In the genomic region with DNA sequence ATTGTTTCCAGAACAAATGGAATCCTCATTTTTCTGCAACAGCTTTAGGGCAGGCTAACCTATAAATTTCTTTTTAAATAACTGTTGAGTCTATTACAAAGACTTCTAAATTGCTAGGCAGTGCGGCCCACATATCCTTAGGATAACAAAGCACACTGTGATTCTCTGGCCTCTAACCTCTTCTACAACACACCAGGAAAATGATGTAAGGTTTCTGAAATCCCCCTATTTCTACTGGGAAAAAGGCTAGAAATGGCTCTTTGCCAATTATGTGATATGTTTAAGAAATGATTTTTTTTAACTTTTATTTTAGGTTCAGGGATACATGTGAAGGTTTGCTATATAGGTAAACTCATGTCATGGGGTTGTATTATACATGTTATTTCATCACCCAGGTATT, we compare ENCODE assay signal across 2 cellular contexts.
TF ChIP-seq lines count a peak whose summit lies in the region.

No MANE protein-coding gene starts in this region.

TF ChIP-seq in K562, 482 proteins besides CTCF, POLR2A, EP300 and RAD21:
- TF ChIP-seq NFIC (IDR thresholded peaks at IDR 0.05) (peak; percentile 52), SMAD1 (IDR thresholded peaks at IDR 0.05; ENCODE audit: low read depth, low read length, partially characterized antibody) (no peak)

TF ChIP-seq in GM23338, 12 proteins besides CTCF, POLR2A, EP300 and RAD21:
- TF ChIP-seq POLR2AphosphoS5 (IDR thresholded peaks at IDR 0.05; ENCODE audit: low read depth) (no peak), STAT1 (IDR thresholded peaks at IDR 0.05; ENCODE audit: unreplicated experiment) (no peak), CREB1 (CRISPR knock-in tag; IDR thresholded peaks at IDR 0.05; ENCODE audit: low read depth) (no peak), JUNB (IDR thresholded peaks at IDR 0.05; ENCODE audit: unreplicated experiment) (no peak), NANOG (IDR thresholded peaks at IDR 0.05; ENCODE audit: borderline replicate concordance) (no peak), EZH2phosphoT487 (IDR thresholded peaks at IDR 0.05; ENCODE audit: unreplicated experiment) (no peak), EZH2 (IDR thresholded peaks at IDR 0.05; ENCODE audit: low read depth, unreplicated experiment) (no peak), ZNF331 (CRISPR knock-in tag; IDR thresholded peaks at IDR 0.05; ENCODE audit: low read depth) (no peak), ZNF114 (CRISPR knock-in tag; IDR thresholded peaks at IDR 0.05) (no peak)
- TF ChIP-seq, protein P1, sequence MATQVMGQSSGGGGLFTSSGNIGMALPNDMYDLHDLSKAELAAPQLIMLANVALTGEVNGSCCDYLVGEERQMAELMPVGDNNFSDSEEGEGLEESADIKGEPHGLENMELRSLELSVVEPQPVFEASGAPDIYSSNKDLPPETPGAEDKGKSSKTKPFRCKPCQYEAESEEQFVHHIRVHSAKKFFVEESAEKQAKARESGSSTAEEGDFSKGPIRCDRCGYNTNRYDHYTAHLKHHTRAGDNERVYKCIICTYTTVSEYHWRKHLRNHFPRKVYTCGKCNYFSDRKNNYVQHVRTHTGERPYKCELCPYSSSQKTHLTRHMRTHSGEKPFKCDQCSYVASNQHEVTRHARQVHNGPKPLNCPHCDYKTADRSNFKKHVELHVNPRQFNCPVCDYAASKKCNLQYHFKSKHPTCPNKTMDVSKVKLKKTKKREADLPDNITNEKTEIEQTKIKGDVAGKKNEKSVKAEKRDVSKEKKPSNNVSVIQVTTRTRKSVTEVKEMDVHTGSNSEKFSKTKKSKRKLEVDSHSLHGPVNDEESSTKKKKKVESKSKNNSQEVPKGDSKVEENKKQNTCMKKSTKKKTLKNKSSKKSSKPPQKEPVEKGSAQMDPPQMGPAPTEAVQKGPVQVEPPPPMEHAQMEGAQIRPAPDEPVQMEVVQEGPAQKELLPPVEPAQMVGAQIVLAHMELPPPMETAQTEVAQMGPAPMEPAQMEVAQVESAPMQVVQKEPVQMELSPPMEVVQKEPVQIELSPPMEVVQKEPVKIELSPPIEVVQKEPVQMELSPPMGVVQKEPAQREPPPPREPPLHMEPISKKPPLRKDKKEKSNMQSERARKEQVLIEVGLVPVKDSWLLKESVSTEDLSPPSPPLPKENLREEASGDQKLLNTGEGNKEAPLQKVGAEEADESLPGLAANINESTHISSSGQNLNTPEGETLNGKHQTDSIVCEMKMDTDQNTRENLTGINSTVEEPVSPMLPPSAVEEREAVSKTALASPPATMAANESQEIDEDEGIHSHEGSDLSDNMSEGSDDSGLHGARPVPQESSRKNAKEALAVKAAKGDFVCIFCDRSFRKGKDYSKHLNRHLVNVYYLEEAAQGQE (IDR thresholded peaks at IDR 0.05; ENCODE audit: unreplicated experiment), result no peak
- TF ChIP-seq, protein P2, sequence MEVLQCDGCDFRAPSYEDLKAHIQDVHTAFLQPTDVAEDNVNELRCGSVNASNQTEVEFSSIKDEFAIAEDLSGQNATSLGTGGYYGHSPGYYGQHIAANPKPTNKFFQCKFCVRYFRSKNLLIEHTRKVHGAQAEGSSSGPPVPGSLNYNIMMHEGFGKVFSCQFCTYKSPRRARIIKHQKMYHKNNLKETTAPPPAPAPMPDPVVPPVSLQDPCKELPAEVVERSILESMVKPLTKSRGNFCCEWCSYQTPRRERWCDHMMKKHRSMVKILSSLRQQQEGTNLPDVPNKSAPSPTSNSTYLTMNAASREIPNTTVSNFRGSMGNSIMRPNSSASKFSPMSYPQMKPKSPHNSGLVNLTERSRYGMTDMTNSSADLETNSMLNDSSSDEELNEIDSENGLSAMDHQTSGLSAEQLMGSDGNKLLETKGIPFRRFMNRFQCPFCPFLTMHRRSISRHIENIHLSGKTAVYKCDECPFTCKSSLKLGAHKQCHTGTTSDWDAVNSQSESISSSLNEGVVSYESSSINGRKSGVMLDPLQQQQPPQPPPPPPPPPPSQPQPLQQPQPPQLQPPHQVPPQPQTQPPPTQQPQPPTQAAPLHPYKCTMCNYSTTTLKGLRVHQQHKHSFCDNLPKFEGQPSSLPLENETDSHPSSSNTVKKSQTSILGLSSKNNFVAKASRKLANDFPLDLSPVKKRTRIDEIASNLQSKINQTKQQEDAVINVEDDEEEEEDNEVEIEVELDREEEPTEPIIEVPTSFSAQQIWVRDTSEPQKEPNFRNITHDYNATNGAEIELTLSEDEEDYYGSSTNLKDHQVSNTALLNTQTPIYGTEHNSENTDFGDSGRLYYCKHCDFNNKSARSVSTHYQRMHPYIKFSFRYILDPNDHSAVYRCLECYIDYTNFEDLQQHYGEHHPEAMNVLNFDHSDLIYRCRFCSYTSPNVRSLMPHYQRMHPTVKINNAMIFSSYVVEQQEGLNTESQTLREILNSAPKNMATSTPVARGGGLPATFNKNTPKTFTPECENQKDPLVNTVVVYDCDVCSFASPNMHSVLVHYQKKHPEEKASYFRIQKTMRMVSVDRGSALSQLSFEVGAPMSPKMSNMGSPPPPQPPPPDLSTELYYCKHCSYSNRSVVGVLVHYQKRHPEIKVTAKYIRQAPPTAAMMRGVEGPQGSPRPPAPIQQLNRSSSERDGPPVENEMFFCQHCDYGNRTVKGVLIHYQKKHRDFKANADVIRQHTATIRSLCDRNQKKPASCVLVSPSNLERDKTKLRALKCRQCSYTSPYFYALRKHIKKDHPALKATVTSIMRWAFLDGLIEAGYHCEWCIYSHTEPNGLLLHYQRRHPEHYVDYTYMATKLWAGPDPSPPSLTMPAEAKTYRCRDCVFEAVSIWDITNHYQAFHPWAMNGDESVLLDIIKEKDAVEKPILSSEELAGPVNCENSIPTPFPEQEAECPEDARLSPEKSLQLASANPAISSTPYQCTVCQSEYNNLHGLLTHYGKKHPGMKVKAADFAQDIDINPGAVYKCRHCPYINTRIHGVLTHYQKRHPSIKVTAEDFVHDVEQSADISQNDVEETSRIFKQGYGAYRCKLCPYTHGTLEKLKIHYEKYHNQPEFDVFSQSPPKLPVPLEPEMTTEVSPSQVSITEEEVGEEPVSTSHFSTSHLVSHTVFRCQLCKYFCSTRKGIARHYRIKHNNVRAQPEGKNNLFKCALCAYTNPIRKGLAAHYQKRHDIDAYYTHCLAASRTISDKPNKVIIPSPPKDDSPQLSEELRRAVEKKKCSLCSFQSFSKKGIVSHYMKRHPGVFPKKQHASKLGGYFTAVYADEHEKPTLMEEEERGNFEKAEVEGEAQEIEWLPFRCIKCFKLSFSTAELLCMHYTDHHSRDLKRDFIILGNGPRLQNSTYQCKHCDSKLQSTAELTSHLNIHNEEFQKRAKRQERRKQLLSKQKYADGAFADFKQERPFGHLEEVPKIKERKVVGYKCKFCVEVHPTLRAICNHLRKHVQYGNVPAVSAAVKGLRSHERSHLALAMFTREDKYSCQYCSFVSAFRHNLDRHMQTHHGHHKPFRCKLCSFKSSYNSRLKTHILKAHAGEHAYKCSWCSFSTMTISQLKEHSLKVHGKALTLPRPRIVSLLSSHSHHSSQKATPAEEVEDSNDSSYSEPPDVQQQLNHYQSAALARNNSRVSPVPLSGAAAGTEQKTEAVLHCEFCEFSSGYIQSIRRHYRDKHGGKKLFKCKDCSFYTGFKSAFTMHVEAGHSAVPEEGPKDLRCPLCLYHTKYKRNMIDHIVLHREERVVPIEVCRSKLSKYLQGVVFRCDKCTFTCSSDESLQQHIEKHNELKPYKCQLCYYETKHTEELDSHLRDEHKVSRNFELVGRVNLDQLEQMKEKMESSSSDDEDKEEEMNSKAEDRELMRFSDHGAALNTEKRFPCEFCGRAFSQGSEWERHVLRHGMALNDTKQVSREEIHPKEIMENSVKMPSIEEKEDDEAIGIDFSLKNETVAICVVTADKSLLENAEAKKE (CRISPR knock-in tag; IDR thresholded peaks at IDR 0.05), result no peak
- TF ChIP-seq, protein P3, sequence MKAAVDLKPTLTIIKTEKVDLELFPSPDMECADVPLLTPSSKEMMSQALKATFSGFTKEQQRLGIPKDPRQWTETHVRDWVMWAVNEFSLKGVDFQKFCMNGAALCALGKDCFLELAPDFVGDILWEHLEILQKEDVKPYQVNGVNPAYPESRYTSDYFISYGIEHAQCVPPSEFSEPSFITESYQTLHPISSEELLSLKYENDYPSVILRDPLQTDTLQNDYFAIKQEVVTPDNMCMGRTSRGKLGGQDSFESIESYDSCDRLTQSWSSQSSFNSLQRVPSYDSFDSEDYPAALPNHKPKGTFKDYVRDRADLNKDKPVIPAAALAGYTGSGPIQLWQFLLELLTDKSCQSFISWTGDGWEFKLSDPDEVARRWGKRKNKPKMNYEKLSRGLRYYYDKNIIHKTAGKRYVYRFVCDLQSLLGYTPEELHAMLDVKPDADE (IDR thresholded peaks at IDR 0.05), result no peak
